23 cellular contexts compared by ENCODE assay signal in genomic region chr11:86513746-86514373, GRCh38.
"Had no signal": no experiment of that assay in that cellular context is flagged by ENCODE, and none has a peak within 500 bp of the region (broad histone marks: within the 10 kb centered on the region; RNA-seq: fewer than 3 reads in every experiment).

No MANE protein-coding gene starts in this region.

- H3K36me3 Mint-ChIP-seq: activated naive CD8-positive, alpha-beta T cell; naive thymus-derived CD8-positive, alpha-beta T cell; stimulated activated effector memory CD8-positive, alpha-beta T cell treated with anti-CD3 and anti-CD28 coated beads, Interleukin-12 subunit alpha, Interleukin-12 subunit beta, amount 100 ng/mL, for 72 hours; WTC11 had no signal

- H3K36me3 ChIP-seq: heart left ventricle, thyroid gland, vagina had no signal

- H3K9me3 Mint-ChIP-seq: activated T-cell treated with anti-CD3 and anti-CD28 coated beads, Interleukin-2, amount 50 U/mL, for 72 hours; naive thymus-derived CD8-positive, alpha-beta T cell; stimulated activated effector memory CD8-positive, alpha-beta T cell treated with anti-CD3 and anti-CD28 coated beads, Interleukin-12 subunit alpha, Interleukin-12 subunit beta, amount 100 ng/mL, for 72 hours; T-helper 1 cell treated with Interleukin-12 subunit alpha and Interleukin-12 subunit beta and Interleukin-4 antibody, amounts not matched to agents 30 μg/mL and 1 μg/mL, for 36 hours; WTC11 had no signal

- H3K4me1 Mint-ChIP-seq: stimulated activated effector memory CD8-positive, alpha-beta T cell treated with anti-CD3 and anti-CD28 coated beads, Interleukin-12 subunit alpha, Interleukin-12 subunit beta, amount 100 ng/mL, for 72 hours had no signal

- H3K4me3 ChIP-seq: body of pancreas, heart left ventricle, lung, mucosa of descending colon, thyroid gland, vagina had no signal

- H3K4me3 Mint-ChIP-seq: activated CD8-positive, alpha-beta T cell treated with anti-CD3 and anti-CD28 coated beads, Interleukin-2, amount 10 ng/mL, durations not matched to agents 7 days and 5 days; activated naive CD8-positive, alpha-beta T cell; activated T-cell treated with anti-CD3 and anti-CD28 coated beads, Interleukin-2, amount 50 U/mL, for 72 hours; naive thymus-derived CD8-positive, alpha-beta T cell; stimulated activated effector memory CD8-positive, alpha-beta T cell treated with anti-CD3 and anti-CD28 coated beads, Interleukin-12 subunit alpha, Interleukin-12 subunit beta, amount 100 ng/mL, for 72 hours; T-helper 1 cell treated with Interleukin-12 subunit alpha and Interleukin-12 subunit beta and Interleukin-4 antibody, amounts not matched to agents 30 μg/mL and 1 μg/mL, for 36 hours; WTC11 had no signal

- H3K27ac ChIP-seq: body of pancreas, foreskin keratinocyte, heart left ventricle, parathyroid adenoma, thyroid gland, vagina had no signal

- H3K27ac Mint-ChIP-seq: activated CD8-positive, alpha-beta T cell treated with anti-CD3 and anti-CD28 coated beads, Interleukin-2, amount 10 ng/mL, durations not matched to agents 7 days and 5 days; activated naive CD8-positive, alpha-beta T cell; activated T-cell treated with anti-CD3 and anti-CD28 coated beads, Interleukin-2, amount 50 U/mL, for 72 hours; naive thymus-derived CD8-positive, alpha-beta T cell; stimulated activated effector memory CD8-positive, alpha-beta T cell treated with anti-CD3 and anti-CD28 coated beads, Interleukin-12 subunit alpha, Interleukin-12 subunit beta, amount 100 ng/mL, for 72 hours; T-helper 1 cell treated with Interleukin-12 subunit alpha and Interleukin-12 subunit beta and Interleukin-4 antibody, amounts not matched to agents 30 μg/mL and 1 μg/mL, for 36 hours; WTC11 had no signal

- H2AFZ ChIP-seq: parathyroid adenoma had no signal

- H3K9ac ChIP-seq: parathyroid adenoma had no signal

- H3K27me3 Mint-ChIP-seq: activated naive CD8-positive, alpha-beta T cell had no signal

- DNase-seq: activated CD4-positive, alpha-beta T cell treated with anti-CD3 and anti-CD28 coated beads for 48 hours; activated CD8-positive, alpha-beta memory T cell treated with anti-CD3 and anti-CD28 coated beads, Interleukin-2, amount 50 U/mL, for 4 hours; activated CD8-positive, alpha-beta T cell treated with anti-CD3 and anti-CD28 coated beads, Interleukin-2, amount 10 ng/mL, durations not matched to agents 7 days and 5 days; activated gamma-delta T cell treated with Interleukin-2 at 50 U/mL for 16 hours; activated T-cell treated with anti-CD3 and anti-CD28 coated beads, Interleukin-2, amount 50 U/mL, for 72 hours; amygdala; body of pancreas; central memory CD4-positive, alpha-beta T cell; effector CD8-positive, alpha-beta T cell; foreskin keratinocyte; heart left ventricle; left cardiac atrium; mucosa of descending colon; naive thymus-derived CD8-positive, alpha-beta T cell; retina; thyroid gland had no signal

- H3K79me2 ChIP-seq: parathyroid adenoma had no signal

- H3K9me3 ChIP-seq: body of pancreas, mucosa of descending colon, thyroid gland, vagina had no signal

- ATAC-seq: activated CD8-positive, alpha-beta T cell treated with anti-CD3 and anti-CD28 coated beads, Interleukin-2, amount 10 ng/mL, durations not matched to agents 7 days and 5 days; activated T-cell treated with anti-CD3 and anti-CD28 coated beads, Interleukin-2, amount 50 U/mL, for 72 hours; body of pancreas; foreskin keratinocyte; heart left ventricle; left cardiac atrium; mucosa of descending colon; naive thymus-derived CD8-positive, alpha-beta T cell; stimulated activated effector memory CD8-positive, alpha-beta T cell treated with anti-CD3 and anti-CD28 coated beads, Interleukin-12 subunit alpha, Interleukin-12 subunit beta, amount 100 ng/mL, for 72 hours; WTC11 had no signal

- H3K27me3 ChIP-seq: body of pancreas, foreskin keratinocyte, heart left ventricle, thyroid gland, vagina had no signal
